ENCODE assay signal across 8 cellular contexts in the genomic region with DNA sequence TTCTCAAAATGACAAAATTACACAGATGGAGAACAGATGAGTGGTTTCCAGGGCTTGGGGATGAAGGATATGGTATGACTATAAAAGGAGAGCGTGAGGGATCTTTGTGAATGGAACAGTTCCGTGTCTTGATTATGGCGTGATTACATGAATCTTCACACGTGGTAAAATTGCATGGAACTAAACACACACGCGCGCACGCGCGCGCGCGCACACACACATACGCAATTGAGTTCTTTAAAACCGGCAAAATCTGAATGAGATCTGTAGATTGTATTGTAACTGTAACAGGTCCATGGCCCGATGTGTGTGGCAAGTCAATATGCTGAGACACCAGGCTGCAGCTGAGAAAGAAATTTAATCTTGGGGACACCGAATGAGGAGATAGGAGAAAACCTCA. TPM values are rescaled to one million over a fixed set of nuclear protein-coding genes. Genes with fewer than 3 reads are reported as not detected.
"Had no signal": no experiment of that assay in that cellular context is flagged by ENCODE, and none has a peak within 500 bp of the region (broad histone marks: within the 10 kb centered on the region; RNA-seq: fewer than 3 reads in every experiment).

No MANE protein-coding gene starts in this region.

- H3K4me3 ChIP-seq: GM12878 had no signal

- DNase-seq: GDM1, GF-D8 had no signal

- ATAC-seq: GM12878 had no signal

- FAIRE-seq: G401.6, GM12878, GM12891, GM12892, GM18507, GM19239 had no signal

RNA-seq across cellular contexts. Expression of gene LRRN2, which starts 11.1 kb away (rescaled TPM):
- total RNA-seq: GM12878 had no signal
- polyA plus RNA-seq: GM12878 had no signal
